In genomic region chr15:58257776-58258325, GRCh38 we compare ENCODE assay signal across 1 cellular context.
TF ChIP-seq lines count a peak whose summit lies in the region.

No MANE protein-coding gene starts in this region.

TF ChIP-seq in GM23338, 12 proteins besides CTCF, POLR2A, EP300 and RAD21 (continued from another document):
- TF ChIP-seq, protein P1, sequence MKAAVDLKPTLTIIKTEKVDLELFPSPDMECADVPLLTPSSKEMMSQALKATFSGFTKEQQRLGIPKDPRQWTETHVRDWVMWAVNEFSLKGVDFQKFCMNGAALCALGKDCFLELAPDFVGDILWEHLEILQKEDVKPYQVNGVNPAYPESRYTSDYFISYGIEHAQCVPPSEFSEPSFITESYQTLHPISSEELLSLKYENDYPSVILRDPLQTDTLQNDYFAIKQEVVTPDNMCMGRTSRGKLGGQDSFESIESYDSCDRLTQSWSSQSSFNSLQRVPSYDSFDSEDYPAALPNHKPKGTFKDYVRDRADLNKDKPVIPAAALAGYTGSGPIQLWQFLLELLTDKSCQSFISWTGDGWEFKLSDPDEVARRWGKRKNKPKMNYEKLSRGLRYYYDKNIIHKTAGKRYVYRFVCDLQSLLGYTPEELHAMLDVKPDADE (IDR thresholded peaks at IDR 0.05), result no peak
- TF ChIP-seq ZNF114 (CRISPR knock-in tag; IDR thresholded peaks at IDR 0.05) (no peak), POLR2AphosphoS5 (IDR thresholded peaks at IDR 0.05; ENCODE audit: low read depth) (no peak), STAT1 (IDR thresholded peaks at IDR 0.05; ENCODE audit: unreplicated experiment) (no peak)
